In genomic region chr6:135383766-135384165, GRCh38 we compare ENCODE assay signal across 23 cellular contexts.
DNase-seq lines count a peak whose midpoint lies in the region; ATAC-seq and TF ChIP-seq lines count a peak whose summit lies in the region.
"Had no signal": no experiment of that assay in that cellular context is flagged by ENCODE, and none has a peak within 500 bp of the region (broad histone marks: within the 10 kb centered on the region; RNA-seq: fewer than 3 reads in every experiment).

No MANE protein-coding gene starts in this region.

- no peaks in the 10 kb centered on the region; the same call in 1 of the 2 replicates for H3K27me3 Mint-ChIP-seq in HFFc6 (ENCODE audit: insufficient read depth)
- no peaks in the 10 kb centered on the region for H3K27me3 Mint-ChIP-seq in chondrocyte (ENCODE audit: low read depth)
- H3K27me3 Mint-ChIP-seq in mesothelial cell of epicardium (ENCODE audit: low read depth), result no peaks in the 10 kb centered on the region
- H3K27me3 Mint-ChIP-seq: CD4-positive, alpha-beta T cell had no signal

- DNase-seq in HFFc6, result no peak
- no peak for DNase-seq in chondrocyte (ENCODE audit: low spot score)
- no peak for DNase-seq in mesothelial cell of epicardium (ENCODE audit: low spot score in 2 of 2, unreplicated experiment in 2 of 2)
- DNase-seq in AG08395 (ENCODE audit: low spot score), result no peak
- DNase-seq: CD4-positive, alpha-beta T cell; COR-L47; DMS79 treated with DMSO at 0.1 percent for 48 hours; GOT3; KBM-7; NCI-H1105; NCI-H146; NCI-H2029 treated with DMSO at 0.1 percent for 48 hours; NCI-H2171 treated with DMSO at 0.1 percent for 48 hours; NCI-H524 treated with DMSO at 0.1 percent for 48 hours; PC-3; Right ventricle myocardium superior; SW 1271 had no signal

- H3K36me3 Mint-ChIP-seq in HFFc6 (ENCODE audit: low read depth) (no peaks in the 10 kb centered on the region), chondrocyte (ENCODE audit: low read depth) (no peaks in the 10 kb centered on the region), mesothelial cell of epicardium (peaks cover 11% of the 10 kb centered on the region)

- no peak overlapping the region for H3K4me3 Mint-ChIP-seq in HFFc6
- no peak overlapping the region for H3K4me3 Mint-ChIP-seq in chondrocyte (ENCODE audit: unreplicated experiment)
- H3K4me3 Mint-ChIP-seq in mesothelial cell of epicardium, result no peak overlapping the region
- H3K4me3 Mint-ChIP-seq: CD4-positive, alpha-beta T cell had no signal

- TF ChIP-seq CTCF in C4-2B (conservative IDR thresholded peaks at IDR 0.05) (peak; percentile 24), HFFc6 (IDR thresholded peaks at IDR 0.05) (peak; percentile 18; the same call in 1 of the 2 replicates), chondrocyte (IDR thresholded peaks at IDR 0.05) (peak; percentile 24), mesothelial cell of epicardium (IDR thresholded peaks at IDR 0.05; ENCODE audit: unreplicated experiment) (peak; percentile 24)

- H3K27ac ChIP-seq in C4-2B, result no peak overlapping the region
- H3K27ac ChIP-seq: HL-60 had no signal

- H3K27ac Mint-ChIP-seq in HFFc6 (no peak overlapping the region), chondrocyte (ENCODE audit: unreplicated experiment) (no peak overlapping the region), mesothelial cell of epicardium (no peak overlapping the region)
- H3K27ac Mint-ChIP-seq: CD4-positive, alpha-beta T cell had no signal

- H3K4me1 Mint-ChIP-seq in HFFc6 (ENCODE audit: low read depth) (no peaks in the 10 kb centered on the region), chondrocyte (ENCODE audit: low read depth) (no peaks in the 10 kb centered on the region), mesothelial cell of epicardium (no peaks in the 10 kb centered on the region)

- ATAC-seq in GM21717 (IDR thresholded peaks at IDR 0.05; ENCODE audit: unreplicated experiment) (no peak), HG03571 (IDR thresholded peaks at IDR 0.05; ENCODE audit: unreplicated experiment) (no peak), GM21423 (IDR thresholded peaks at IDR 0.05; ENCODE audit: unreplicated experiment) (no peak)
- ATAC-seq: HepG2, PC-3 had no signal

- H3K9me3 Mint-ChIP-seq in HFFc6, result no peaks in the 10 kb centered on the region
- H3K9me3 Mint-ChIP-seq in chondrocyte (ENCODE audit: low read depth), result no peaks in the 10 kb centered on the region
- H3K9me3 Mint-ChIP-seq in mesothelial cell of epicardium, result no peaks in the 10 kb centered on the region
- H3K9me3 Mint-ChIP-seq: CD4-positive, alpha-beta T cell had no signal
